Comparison of ENCODE assay signal across 1 cellular context in the genomic region with DNA sequence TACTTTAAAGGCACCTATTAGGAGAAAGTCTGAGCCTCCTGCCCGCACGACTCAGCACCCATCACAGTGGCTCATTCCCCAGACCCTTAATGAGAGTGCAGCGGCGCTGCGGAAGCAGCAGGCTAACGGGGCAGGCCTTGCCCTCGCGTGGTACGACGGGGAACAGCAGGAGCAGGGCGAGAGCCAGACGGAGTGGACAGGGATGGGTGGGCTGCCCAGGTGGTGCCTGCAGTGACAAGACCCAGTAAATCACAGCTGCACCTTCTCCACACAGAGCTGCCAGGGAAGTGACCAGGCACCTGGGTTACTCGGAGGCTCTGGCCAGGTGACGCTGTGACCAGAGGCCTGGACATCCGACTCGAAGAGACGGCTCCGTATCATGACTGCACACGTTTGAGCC.
TF ChIP-seq lines count a peak whose summit lies in the region.

No MANE protein-coding gene starts in this region.

TF ChIP-seq in GM23338, 12 proteins besides CTCF, POLR2A, EP300 and RAD21 (continued from another document):
- TF ChIP-seq, protein P1, sequence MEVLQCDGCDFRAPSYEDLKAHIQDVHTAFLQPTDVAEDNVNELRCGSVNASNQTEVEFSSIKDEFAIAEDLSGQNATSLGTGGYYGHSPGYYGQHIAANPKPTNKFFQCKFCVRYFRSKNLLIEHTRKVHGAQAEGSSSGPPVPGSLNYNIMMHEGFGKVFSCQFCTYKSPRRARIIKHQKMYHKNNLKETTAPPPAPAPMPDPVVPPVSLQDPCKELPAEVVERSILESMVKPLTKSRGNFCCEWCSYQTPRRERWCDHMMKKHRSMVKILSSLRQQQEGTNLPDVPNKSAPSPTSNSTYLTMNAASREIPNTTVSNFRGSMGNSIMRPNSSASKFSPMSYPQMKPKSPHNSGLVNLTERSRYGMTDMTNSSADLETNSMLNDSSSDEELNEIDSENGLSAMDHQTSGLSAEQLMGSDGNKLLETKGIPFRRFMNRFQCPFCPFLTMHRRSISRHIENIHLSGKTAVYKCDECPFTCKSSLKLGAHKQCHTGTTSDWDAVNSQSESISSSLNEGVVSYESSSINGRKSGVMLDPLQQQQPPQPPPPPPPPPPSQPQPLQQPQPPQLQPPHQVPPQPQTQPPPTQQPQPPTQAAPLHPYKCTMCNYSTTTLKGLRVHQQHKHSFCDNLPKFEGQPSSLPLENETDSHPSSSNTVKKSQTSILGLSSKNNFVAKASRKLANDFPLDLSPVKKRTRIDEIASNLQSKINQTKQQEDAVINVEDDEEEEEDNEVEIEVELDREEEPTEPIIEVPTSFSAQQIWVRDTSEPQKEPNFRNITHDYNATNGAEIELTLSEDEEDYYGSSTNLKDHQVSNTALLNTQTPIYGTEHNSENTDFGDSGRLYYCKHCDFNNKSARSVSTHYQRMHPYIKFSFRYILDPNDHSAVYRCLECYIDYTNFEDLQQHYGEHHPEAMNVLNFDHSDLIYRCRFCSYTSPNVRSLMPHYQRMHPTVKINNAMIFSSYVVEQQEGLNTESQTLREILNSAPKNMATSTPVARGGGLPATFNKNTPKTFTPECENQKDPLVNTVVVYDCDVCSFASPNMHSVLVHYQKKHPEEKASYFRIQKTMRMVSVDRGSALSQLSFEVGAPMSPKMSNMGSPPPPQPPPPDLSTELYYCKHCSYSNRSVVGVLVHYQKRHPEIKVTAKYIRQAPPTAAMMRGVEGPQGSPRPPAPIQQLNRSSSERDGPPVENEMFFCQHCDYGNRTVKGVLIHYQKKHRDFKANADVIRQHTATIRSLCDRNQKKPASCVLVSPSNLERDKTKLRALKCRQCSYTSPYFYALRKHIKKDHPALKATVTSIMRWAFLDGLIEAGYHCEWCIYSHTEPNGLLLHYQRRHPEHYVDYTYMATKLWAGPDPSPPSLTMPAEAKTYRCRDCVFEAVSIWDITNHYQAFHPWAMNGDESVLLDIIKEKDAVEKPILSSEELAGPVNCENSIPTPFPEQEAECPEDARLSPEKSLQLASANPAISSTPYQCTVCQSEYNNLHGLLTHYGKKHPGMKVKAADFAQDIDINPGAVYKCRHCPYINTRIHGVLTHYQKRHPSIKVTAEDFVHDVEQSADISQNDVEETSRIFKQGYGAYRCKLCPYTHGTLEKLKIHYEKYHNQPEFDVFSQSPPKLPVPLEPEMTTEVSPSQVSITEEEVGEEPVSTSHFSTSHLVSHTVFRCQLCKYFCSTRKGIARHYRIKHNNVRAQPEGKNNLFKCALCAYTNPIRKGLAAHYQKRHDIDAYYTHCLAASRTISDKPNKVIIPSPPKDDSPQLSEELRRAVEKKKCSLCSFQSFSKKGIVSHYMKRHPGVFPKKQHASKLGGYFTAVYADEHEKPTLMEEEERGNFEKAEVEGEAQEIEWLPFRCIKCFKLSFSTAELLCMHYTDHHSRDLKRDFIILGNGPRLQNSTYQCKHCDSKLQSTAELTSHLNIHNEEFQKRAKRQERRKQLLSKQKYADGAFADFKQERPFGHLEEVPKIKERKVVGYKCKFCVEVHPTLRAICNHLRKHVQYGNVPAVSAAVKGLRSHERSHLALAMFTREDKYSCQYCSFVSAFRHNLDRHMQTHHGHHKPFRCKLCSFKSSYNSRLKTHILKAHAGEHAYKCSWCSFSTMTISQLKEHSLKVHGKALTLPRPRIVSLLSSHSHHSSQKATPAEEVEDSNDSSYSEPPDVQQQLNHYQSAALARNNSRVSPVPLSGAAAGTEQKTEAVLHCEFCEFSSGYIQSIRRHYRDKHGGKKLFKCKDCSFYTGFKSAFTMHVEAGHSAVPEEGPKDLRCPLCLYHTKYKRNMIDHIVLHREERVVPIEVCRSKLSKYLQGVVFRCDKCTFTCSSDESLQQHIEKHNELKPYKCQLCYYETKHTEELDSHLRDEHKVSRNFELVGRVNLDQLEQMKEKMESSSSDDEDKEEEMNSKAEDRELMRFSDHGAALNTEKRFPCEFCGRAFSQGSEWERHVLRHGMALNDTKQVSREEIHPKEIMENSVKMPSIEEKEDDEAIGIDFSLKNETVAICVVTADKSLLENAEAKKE (CRISPR knock-in tag; IDR thresholded peaks at IDR 0.05), result no peak
- no peak for TF ChIP-seq CREB1 (CRISPR knock-in tag; IDR thresholded peaks at IDR 0.05; ENCODE audit: low read depth)
